Comparison of ENCODE assay signal across 10 cellular contexts in genomic region chr10:124672181-124672638, GRCh38.
DNase-seq lines count a peak whose midpoint lies in the region; ATAC-seq and TF ChIP-seq lines count a peak whose summit lies in the region.
"Had no signal": no experiment of that assay in that cellular context is flagged by ENCODE, and none has a peak within 500 bp of the region (broad histone marks: within the 10 kb centered on the region; RNA-seq: fewer than 3 reads in every experiment).

No MANE protein-coding gene starts in this region.

- peaks cover 39 to 100% (median 95%) of the 10 kb centered on the region in 12 donors for H3K4me1 ChIP-seq in heart left ventricle
- peaks cover 85% of the 10 kb centered on the region for H3K4me1 ChIP-seq in effector memory CD4-positive, alpha-beta T cell (ENCODE audit: control insufficient read depth, insufficient read depth, low read length, poor library complexity, severe bottlenecking)
- peaks cover 89 to 100% (median 98%) of the 10 kb centered on the region in 4 donors for H3K4me1 ChIP-seq in upper lobe of left lung

- H3K4me1 Mint-ChIP-seq in natural killer cell = peaks cover 70 to 97% of the 10 kb centered on the region in 2 donors

- peak in 2 of 4 donors; percentile 5 to 6 for ATAC-seq in heart left ventricle
- ATAC-seq in Right ventricle myocardium superior (ENCODE audit: poor library complexity) = no peak
- no peak for ATAC-seq in natural killer cell
- ATAC-seq in upper lobe of left lung (ENCODE audit: low FRiP score in 2 of 2) = no peak
- no peak for ATAC-seq in HG02870 (IDR thresholded peaks at IDR 0.05; ENCODE audit: unreplicated experiment)
- no peak for ATAC-seq in GM21737 (IDR thresholded peaks at IDR 0.05; ENCODE audit: unreplicated experiment)

- H3K27ac Mint-ChIP-seq in natural killer cell = peak overlapping the region; percentile 51 to 96

- H3K36me3 ChIP-seq in heart left ventricle (peaks cover 0 to 8% (median 0%) of the 10 kb centered on the region in 9 donors), upper lobe of left lung (peaks cover 0 to 2% (median 0%) of the 10 kb centered on the region in 4 donors)
- H3K36me3 ChIP-seq in effector memory CD4-positive, alpha-beta T cell (ENCODE audit: control insufficient read depth, insufficient read depth, low read length) = peaks cover 6% of the 10 kb centered on the region
- H3K36me3 ChIP-seq: adrenal gland had no signal

- H3K9me3 ChIP-seq in heart left ventricle (no peaks in the 10 kb centered on the region), upper lobe of left lung (no peaks in the 10 kb centered on the region)
- no peaks in the 10 kb centered on the region for H3K9me3 ChIP-seq in effector memory CD4-positive, alpha-beta T cell (ENCODE audit: control insufficient read depth, low read length)
- H3K9me3 ChIP-seq: adrenal gland had no signal

- H3K27me3 Mint-ChIP-seq in natural killer cell (ENCODE audit: low read depth in 2 of 2) = no peaks in the 10 kb centered on the region

- no peaks in the 10 kb centered on the region for H3K36me3 Mint-ChIP-seq in natural killer cell

- H3K4me3 ChIP-seq in heart left ventricle = no peak overlapping the region
- H3K4me3 ChIP-seq in effector memory CD4-positive, alpha-beta T cell (ENCODE audit: insufficient read depth, low read depth, low read length, poor library complexity, severe bottlenecking) = no peak overlapping the region
- H3K4me3 ChIP-seq in upper lobe of left lung = no peak overlapping the region
- H3K4me3 ChIP-seq: adrenal gland had no signal

- TF ChIP-seq CTCF in heart left ventricle (IDR thresholded peaks at IDR 0.05) (no peak), natural killer cell (IDR thresholded peaks at IDR 0.05) (no peak), upper lobe of left lung (IDR thresholded peaks at IDR 0.05) (no peak)

- DNase-seq in heart left ventricle (peak in 2 of 5 donors; percentile 52 to 69), Right ventricle myocardium superior (no peak), natural killer cell (no peak), upper lobe of left lung (no peak)
- no peak for DNase-seq in effector memory CD4-positive, alpha-beta T cell
- no peak for DNase-seq in stimulated activated CD4-positive, alpha-beta T cell treated with anti-CD3 and anti-CD28 coated beads, Interleukin-4, amount 100 ng/mL, for 24 hours
- DNase-seq: adrenal gland, NCI-H2171 had no signal

- TF ChIP-seq POLR2A in heart left ventricle (IDR thresholded peaks at IDR 0.05) = no peak
- no peak for TF ChIP-seq POLR2A in upper lobe of left lung (IDR thresholded peaks at IDR 0.05)

- H3K27me3 ChIP-seq in heart left ventricle = no peaks in the 10 kb centered on the region
- H3K27me3 ChIP-seq in effector memory CD4-positive, alpha-beta T cell (replicated peaks; ENCODE audit: control insufficient read depth, insufficient read depth, low read length, poor library complexity, severe bottlenecking) = no peaks in the 10 kb centered on the region
- H3K27me3 ChIP-seq in upper lobe of left lung = no peaks in the 10 kb centered on the region
- H3K27me3 ChIP-seq: adrenal gland had no signal

- no peak for TF ChIP-seq EP300 in upper lobe of left lung (IDR thresholded peaks at IDR 0.05)

- intact Hi-C loops in heart left ventricle (cut with DNase I) = loop anchor here in 1 of 10 donors (2.0 to 5.0 kb wide), 2 partner anchors 55 to 71 kb away; no protein-coding TSS in a partner anchor
- intact Hi-C loops in Right ventricle myocardium superior (cut with DNase I) = no loop called here
- intact Hi-C loops in natural killer cell (cut with micrococcal nuclease) = no loop called here

- peak overlapping the region; percentile 18 to 86 (median 66) for H3K27ac ChIP-seq in heart left ventricle
- peak overlapping the region; percentile 38 for H3K27ac ChIP-seq in effector memory CD4-positive, alpha-beta T cell (ENCODE audit: insufficient read depth, low read length, poor library complexity, severe bottlenecking)
- H3K27ac ChIP-seq in upper lobe of left lung = peak overlapping the region; percentile 2 to 69 (median 57)

- no peak overlapping the region for H3K4me3 Mint-ChIP-seq in natural killer cell

- 46 to 58% (median 51%) methylated on average over 14 to 16 of the region's 16 CpGs for WGBS in heart left ventricle, 4 donors
- WGBS in upper lobe of left lung, 2 donors = 78 to 93% methylated on average over 7 to 16 of the region's 16 CpGs

- no peaks in the 10 kb centered on the region for H3K9me3 Mint-ChIP-seq in natural killer cell
